ENCODE assay signal across 8 cellular contexts in genomic region chr6:31897612-31898199, GRCh38. TPM values are rescaled to one million over a fixed set of nuclear protein-coding genes. Genes with fewer than 3 reads are reported as not detected.
A peak's percentile ranks its signal among the peaks of the same experiment; 100 is the strongest.
DNase-seq lines count a peak whose midpoint lies in the region; ATAC-seq and TF ChIP-seq lines count a peak whose summit lies in the region.

Gene EHMT2, minus strand, starts transcription at chr6:31897698. Its CDS starts 21 bp downstream, at chr6:31897677.

- no peaks in the 10 kb centered on the region for H4K20me1 ChIP-seq in hepatocyte (ENCODE audit: insufficient read depth, poor library complexity, severe bottlenecking)

- H3K9me2 ChIP-seq in hepatocyte (replicated peaks; ENCODE audit: insufficient read depth) = no peaks in the 10 kb centered on the region

- H3K27me3 ChIP-seq in hepatocyte = no peaks in the 10 kb centered on the region

- H3K9me3 ChIP-seq in hepatocyte (ENCODE audit: low read depth) = no peaks in the 10 kb centered on the region

- H2AFZ ChIP-seq in hepatocyte = peak within 1 kb of the TSS; percentile 98

- in situ Hi-C loops in astrocyte of the cerebellum (cut with HindIII; ENCODE audit: low sequenced_read_pairs) = no loop called here

- H3K4me2 ChIP-seq in hepatocyte = peak within 1 kb of the TSS; percentile 97

- H3K79me2 ChIP-seq in hepatocyte = peaks cover 37% of the 10 kb centered on the region

- peak; percentile 75 for DNase-seq in GDM1 (lab: John Stamatoyannopoulos, UW)
- peak; percentile 33 for DNase-seq in NCI-H2029 treated with DMSO at 0.1 percent for 48 hours (lab: John Stamatoyannopoulos, UW)
- peak; percentile 77 for DNase-seq in T-helper 9 cell
- peak; percentile 37 for DNase-seq in astrocyte of the cerebellum (ENCODE audit: low read depth)
- peak; percentile 95 for DNase-seq in hepatocyte (ENCODE audit: low spot score)
- DNase-seq in retinal pigment epithelial cell (ENCODE audit: low read depth) = no peak

- peak within 1 kb of the TSS; percentile 92 for H3K4me3 ChIP-seq in astrocyte of the cerebellum (ENCODE audit: low read depth, low read length)
- peak within 1 kb of the TSS; percentile 99 for H3K4me3 ChIP-seq in hepatocyte
- H3K4me3 ChIP-seq in retinal pigment epithelial cell (ENCODE audit: low read length) = peak within 1 kb of the TSS; percentile 78

- H3K36me3 ChIP-seq in hepatocyte (replicated peaks; ENCODE audit: insufficient read depth, low read depth) = no peaks in the 10 kb centered on the region

- WGBS in hepatocyte (ENCODE audit: low lambda C conversion rate, missing lambda C conversion rate) = 1% methylated on average over 35 of the region's 42 CpGs

- peak within 1 kb of the TSS; percentile 73 for H3K27ac ChIP-seq in hepatocyte

- ATAC-seq in HG02642 (IDR thresholded peaks at IDR 0.05; ENCODE audit: poor library complexity, unreplicated experiment) = peak; percentile 56
- ATAC-seq in HG03442 (IDR thresholded peaks at IDR 0.05; ENCODE audit: unreplicated experiment) = no peak

- TF ChIP-seq CTCF in astrocyte of the cerebellum (IDR thresholded peaks at IDR 0.05; ENCODE audit: low read depth, low read length, missing control alignments) (no peak), hepatocyte (IDR thresholded peaks at IDR 0.05; ENCODE audit: poor library complexity) (no peak), retinal pigment epithelial cell (conservative IDR thresholded peaks at IDR 0.05; ENCODE audit: low read depth, low read length) (no peak)

- peaks cover 16% of the 10 kb centered on the region for H3K4me1 ChIP-seq in hepatocyte (ENCODE audit: insufficient read depth)

RNA-seq across cellular contexts. Expression of gene EHMT2, which starts in this region (rescaled TPM):
- total RNA-seq in hepatocyte = 34.1 and 41.9 TPM in 2 replicates
- polyA plus RNA-seq in hepatocyte = 40.0 and 44.6 TPM in 2 replicates
